8 cellular contexts compared by ENCODE assay signal in the genomic region with DNA sequence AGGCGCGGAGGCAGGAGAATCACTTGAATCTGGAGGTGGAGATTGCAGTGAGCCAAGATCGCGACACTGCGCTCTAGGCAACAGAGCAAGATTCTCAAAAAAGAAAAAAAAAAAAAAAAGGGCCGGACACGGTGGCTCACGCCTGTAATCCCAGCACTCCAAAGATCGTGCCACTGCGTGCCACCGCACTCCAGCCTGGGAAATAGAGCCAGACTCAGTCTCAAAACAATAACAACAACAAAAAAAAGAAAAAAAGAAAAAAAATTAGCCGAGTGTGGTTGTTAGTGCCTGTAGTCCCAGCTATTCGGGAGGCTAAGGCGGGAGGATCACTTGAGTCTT. TPM values are rescaled to one million over a fixed set of nuclear protein-coding genes. Genes with fewer than 3 reads are reported as not detected.
DNase-seq lines count a peak whose midpoint lies in the region; ATAC-seq lines count a peak whose summit lies in the region.

No MANE protein-coding gene starts in this region.

- DNase-seq in activated CD4-positive, alpha-beta T cell treated with anti-CD3 and anti-CD28 coated beads, Interleukin-2, amount 10 ng/mL, durations not matched to agents 24 days and 14 days, result no peak
- DNase-seq in activated CD4-positive, alpha-beta T cell treated with anti-CD3 and anti-CD28 coated beads, Interleukin-2, amount 50 U/mL, for 48 hours, result no peak
- no peak for DNase-seq in immature natural killer cell
- no peak for DNase-seq in stimulated activated naive B cell treated with anti-CD40 and anti-IgM and Interleukin-4, amounts not matched to agents 10 μg/mL and 1 μg/mL and 100 μg/mL, for 72 hours
- DNase-seq in SIG-M5 (lab: John Stamatoyannopoulos, UW), result no peak

- H3K36me3 Mint-ChIP-seq in activated CD4-positive, alpha-beta T cell treated with anti-CD3 and anti-CD28 coated beads, Interleukin-2, amount 10 ng/mL, durations not matched to agents 24 days and 14 days (ENCODE audit: low read depth), result peaks cover 42% of the 10 kb centered on the region
- H3K36me3 Mint-ChIP-seq in activated T-helper 17 cell treated with anti-CD3 and anti-CD28 coated beads, Interleukin-2, amount 50 U/mL, for 72 hours (ENCODE audit: low read depth), result peaks cover 49% of the 10 kb centered on the region
- H3K36me3 Mint-ChIP-seq in immature natural killer cell, result peaks cover 12 to 22% (median 19%) of the 10 kb centered on the region in 3 donors
- H3K36me3 Mint-ChIP-seq in stimulated activated naive B cell treated with anti-CD40 and anti-IgM and Interleukin-4, amounts not matched to agents 10 μg/mL and 1 μg/mL and 100 μg/mL, for 72 hours, result peaks cover 28 to 41% of the 10 kb centered on the region in 2 donors

- no peaks in the 10 kb centered on the region for H3K9me3 Mint-ChIP-seq in activated CD4-positive, alpha-beta T cell treated with anti-CD3 and anti-CD28 coated beads, Interleukin-2, amount 10 ng/mL, durations not matched to agents 24 days and 14 days
- no peaks in the 10 kb centered on the region for H3K9me3 Mint-ChIP-seq in activated T-helper 17 cell treated with anti-CD3 and anti-CD28 coated beads, Interleukin-2, amount 50 U/mL, for 72 hours
- H3K9me3 Mint-ChIP-seq in immature natural killer cell, result no peaks in the 10 kb centered on the region
- H3K9me3 Mint-ChIP-seq in stimulated activated naive B cell treated with anti-CD40 and anti-IgM and Interleukin-4, amounts not matched to agents 10 μg/mL and 1 μg/mL and 100 μg/mL, for 72 hours, result peaks cover 0 to 2% of the 10 kb centered on the region in 2 donors

- ATAC-seq in activated T-helper 17 cell treated with anti-CD3 and anti-CD28 coated beads, Interleukin-2, amount 50 U/mL, for 72 hours (replicated peaks), result no peak
- ATAC-seq in stimulated activated naive B cell treated with anti-CD40 and anti-IgM and Interleukin-4, amounts not matched to agents 10 μg/mL and 1 μg/mL and 100 μg/mL, for 72 hours (replicated peaks), result no peak
- ATAC-seq in HG03354 (IDR thresholded peaks at IDR 0.05; ENCODE audit: poor library complexity, severe bottlenecking, unreplicated experiment) (no peak), GM18519 (IDR thresholded peaks at IDR 0.05; ENCODE audit: low FRiP score, unreplicated experiment) (no peak)

- no peak overlapping the region for H3K27ac Mint-ChIP-seq in activated CD4-positive, alpha-beta T cell treated with anti-CD3 and anti-CD28 coated beads, Interleukin-2, amount 10 ng/mL, durations not matched to agents 24 days and 14 days
- H3K27ac Mint-ChIP-seq in activated T-helper 17 cell treated with anti-CD3 and anti-CD28 coated beads, Interleukin-2, amount 50 U/mL, for 72 hours, result peak overlapping the region; percentile 100
- H3K27ac Mint-ChIP-seq in immature natural killer cell, result peak overlapping the region in 4 of 6 donors; percentile 48 to 99 (median 97)
- peak overlapping the region; percentile 100 for H3K27ac Mint-ChIP-seq in stimulated activated naive B cell treated with anti-CD40 and anti-IgM and Interleukin-4, amounts not matched to agents 10 μg/mL and 1 μg/mL and 100 μg/mL, for 72 hours

- intact Hi-C loops in activated CD4-positive, alpha-beta T cell treated with anti-CD3 and anti-CD28 coated beads, Interleukin-2, amount 10 ng/mL, durations not matched to agents 24 days and 14 days (cut with micrococcal nuclease), result loop anchor here (1.0 to 10.0 kb wide), 8 partner anchors 9 to 1005 kb away; a partner anchor contains a TSS

- peaks cover 24% of the 10 kb centered on the region for H3K4me1 Mint-ChIP-seq in activated CD4-positive, alpha-beta T cell treated with anti-CD3 and anti-CD28 coated beads, Interleukin-2, amount 10 ng/mL, durations not matched to agents 24 days and 14 days
- peaks cover 24% of the 10 kb centered on the region for H3K4me1 Mint-ChIP-seq in activated T-helper 17 cell treated with anti-CD3 and anti-CD28 coated beads, Interleukin-2, amount 50 U/mL, for 72 hours
- H3K4me1 Mint-ChIP-seq in immature natural killer cell, result peaks cover 29 to 36% of the 10 kb centered on the region in 2 donors
- H3K4me1 Mint-ChIP-seq in stimulated activated naive B cell treated with anti-CD40 and anti-IgM and Interleukin-4, amounts not matched to agents 10 μg/mL and 1 μg/mL and 100 μg/mL, for 72 hours, result peaks cover 18 to 35% of the 10 kb centered on the region in 2 donors

- H3K4me3 Mint-ChIP-seq in activated CD4-positive, alpha-beta T cell treated with anti-CD3 and anti-CD28 coated beads, Interleukin-2, amount 10 ng/mL, durations not matched to agents 24 days and 14 days, result peak overlapping the region; percentile 93
- peak overlapping the region; percentile 100 for H3K4me3 Mint-ChIP-seq in activated T-helper 17 cell treated with anti-CD3 and anti-CD28 coated beads, Interleukin-2, amount 50 U/mL, for 72 hours
- H3K4me3 Mint-ChIP-seq in immature natural killer cell, result peak overlapping the region in 3 of 5 donors; percentile 24 to 100 (median 100)
- H3K4me3 Mint-ChIP-seq in stimulated activated naive B cell treated with anti-CD40 and anti-IgM and Interleukin-4, amounts not matched to agents 10 μg/mL and 1 μg/mL and 100 μg/mL, for 72 hours, result peak overlapping the region; percentile 98 to 100

- H3K27me3 Mint-ChIP-seq in activated CD4-positive, alpha-beta T cell treated with anti-CD3 and anti-CD28 coated beads, Interleukin-2, amount 10 ng/mL, durations not matched to agents 24 days and 14 days, result no peaks in the 10 kb centered on the region
- H3K27me3 Mint-ChIP-seq in activated T-helper 17 cell treated with anti-CD3 and anti-CD28 coated beads, Interleukin-2, amount 50 U/mL, for 72 hours, result no peaks in the 10 kb centered on the region
- peaks cover 1 to 9% (median 2%) of the 10 kb centered on the region in 3 donors for H3K27me3 Mint-ChIP-seq in immature natural killer cell (ENCODE audit: low read depth in 3 of 3)
- no peaks in the 10 kb centered on the region for H3K27me3 Mint-ChIP-seq in stimulated activated naive B cell treated with anti-CD40 and anti-IgM and Interleukin-4, amounts not matched to agents 10 μg/mL and 1 μg/mL and 100 μg/mL, for 72 hours

RNA-seq across cellular contexts. Expression of a gene that starts 0.5 kb away (rescaled TPM):
- 1,820 and 1,848 TPM in 2 replicates for total RNA-seq in activated CD4-positive, alpha-beta T cell treated with anti-CD3 and anti-CD28 coated beads, Interleukin-2, amount 10 ng/mL, durations not matched to agents 24 days and 14 days
- 1,000 to 10,000 TPM; 1,630 to 2,257 TPM for total RNA-seq in activated T-helper 17 cell treated with anti-CD3 and anti-CD28 coated beads, Interleukin-2, amount 50 U/mL, for 72 hours
- polyA plus RNA-seq in immature natural killer cell, result 100 to 1,000 TPM; 212 to 435 (median 395) TPM

RNA-seq across cellular contexts. Expression of a gene that starts 8.9 kb away (rescaled TPM):
- 173 and 177 TPM in 2 replicates for total RNA-seq in activated CD4-positive, alpha-beta T cell treated with anti-CD3 and anti-CD28 coated beads, Interleukin-2, amount 10 ng/mL, durations not matched to agents 24 days and 14 days
- total RNA-seq in activated T-helper 17 cell treated with anti-CD3 and anti-CD28 coated beads, Interleukin-2, amount 50 U/mL, for 72 hours, result 100 to 1,000 TPM in 1 of 2 donors, 10 to 100 TPM in 1; 95.0 to 119 TPM
- 10 to 100 TPM; 53.7 to 85.4 (median 58.2) TPM for polyA plus RNA-seq in immature natural killer cell

RNA-seq across cellular contexts. Expression of a gene that starts 27.6 kb away (rescaled TPM):
- 33.6 and 33.8 TPM in 2 replicates for total RNA-seq in activated CD4-positive, alpha-beta T cell treated with anti-CD3 and anti-CD28 coated beads, Interleukin-2, amount 10 ng/mL, durations not matched to agents 24 days and 14 days
- total RNA-seq in activated T-helper 17 cell treated with anti-CD3 and anti-CD28 coated beads, Interleukin-2, amount 50 U/mL, for 72 hours, result 10 to 100 TPM; 30.8 to 33.1 TPM
- polyA plus RNA-seq in immature natural killer cell, result 1 to 10 TPM in 2 of 3 donors, under 1 TPM in 1; 0.76 to 8.5 (median 2.6) TPM
